In genomic region chr6:114108119-114109002, GRCh38 we compare ENCODE assay signal across 8 cellular contexts.
A peak's percentile ranks its signal among the peaks of the same experiment; 100 is the strongest.
DNase-seq lines count a peak whose midpoint lies in the region; ATAC-seq, FAIRE-seq and TF ChIP-seq lines count a peak whose summit lies in the region.

No MANE protein-coding gene starts in this region.

- POLR2A ChIA-PET in RWPE1 (lab: Yijun Ruan, JAX; ENCODE audit: low non-redundant PET), result no interaction called here

- peak; percentile 9 for DNase-seq in DMS 273 treated with DMSO at 0.1 percent for 48 hours (lab: John Stamatoyannopoulos, UW)
- DNase-seq in GM19239 (ENCODE audit: insufficient read length, low spot score), result no peak
- DNase-seq in HTR-8/SVneo (ENCODE audit: insufficient read length, low spot score), result peak; percentile 67
- peak; percentile 53 for DNase-seq in RWPE1 (ENCODE audit: low spot score)
- peak; percentile 26 for DNase-seq in kidney glomerular epithelial cell (lab: John Stamatoyannopoulos, UW)
- peak; percentile 27 to 38 for DNase-seq in stimulated activated CD8-positive, alpha-beta memory T cell treated with anti-CD3 and anti-CD28 coated beads, Interleukin-2, amount 100 ng/mL, for 48 hours (ENCODE audit: low read depth in 2 of 2)

- CTCF ChIA-PET in RWPE1 (lab: Yijun Ruan, JAX), result interaction anchor here (0.5 to 2.1 kb wide), 16 partner anchors 9 to 1011 kb away, joined by 3 to 22 read pairs (median 4); no protein-coding TSS in a partner anchor

- TF ChIP-seq CTCF in RWPE1 (conservative IDR thresholded peaks at IDR 0.05; ENCODE audit: low read depth), result peak; percentile 75
- peak; percentile 42 to 67 for TF ChIP-seq CTCF in brain (conservative IDR thresholded peaks at IDR 0.05)

- no peak overlapping the region for H3K27ac Mint-ChIP-seq in brain

- H3K4me3 Mint-ChIP-seq in brain, result no peak overlapping the region

- H3K4me1 Mint-ChIP-seq in brain, result no peaks in the 10 kb centered on the region

- H3K36me3 Mint-ChIP-seq in brain, result no peaks in the 10 kb centered on the region

- no peaks in the 10 kb centered on the region for H3K27me3 Mint-ChIP-seq in brain

- no peak overlapping the region for H3K27ac ChIP-seq in RWPE1

- no peak for ATAC-seq in HG03097 (IDR thresholded peaks at IDR 0.05; ENCODE audit: low FRiP score, unreplicated experiment)

- FAIRE-seq in GM19239 (lab: Jason Lieb, UNC) (peak; percentile 52), HTR-8/SVneo (lab: Jason Lieb, UNC) (peak; percentile 4)

- H3K9me3 Mint-ChIP-seq in brain, result no peaks in the 10 kb centered on the region
